ENCODE assay signal across 11 cellular contexts in genomic region chr21:45365608-45366241, GRCh38. TPM values are rescaled to one million over a fixed set of nuclear protein-coding genes. Genes with fewer than 3 reads are reported as not detected.
DNase-seq lines count a peak whose midpoint lies in the region; ATAC-seq, FAIRE-seq and TF ChIP-seq lines count a peak whose summit lies in the region.
"Had no signal": no experiment of that assay in that cellular context is flagged by ENCODE, and none has a peak within 500 bp of the region (broad histone marks: within the 10 kb centered on the region; RNA-seq: fewer than 3 reads in every experiment).

No MANE protein-coding gene starts in this region.

- WGBS in right cardiac atrium: 87% methylated on average over 26 of the region's 26 CpGs
- WGBS in stomach, 5 donors: 83 to 89% (median 87%) methylated on average over 22 to 26 of the region's 26 CpGs

- H3K36me3 Mint-ChIP-seq in WTC11 (no peaks in the 10 kb centered on the region), T-cell (no peaks in the 10 kb centered on the region)
- no peaks in the 10 kb centered on the region for H3K36me3 Mint-ChIP-seq in activated naive CD8-positive, alpha-beta T cell treated with anti-CD3 and anti-CD28 coated beads, Interleukin-2, amount 50 U/mL, for 24 hours (ENCODE audit: low read depth)
- H3K36me3 Mint-ChIP-seq: naive thymus-derived CD8-positive, alpha-beta T cell had no signal

- intact Hi-C loops in right cardiac atrium (cut with DNase I) (no loop called here), stomach (cut with DNase I; ENCODE audit: low total_unique reads) (no loop called here)

- H3K4me1 ChIP-seq in right cardiac atrium (ENCODE audit: control insufficient read depth, insufficient read depth, low read length) (peaks cover 9% of the 10 kb centered on the region), stomach (peaks cover 26 to 40% (median 27%) of the 10 kb centered on the region in 4 donors), MM.1S (ENCODE audit: low read length) (no peaks in the 10 kb centered on the region)

- TF ChIP-seq EP300 in stomach (IDR thresholded peaks at IDR 0.05): no peak

- H3K9me3 Mint-ChIP-seq in WTC11 (no peaks in the 10 kb centered on the region), T-cell (no peaks in the 10 kb centered on the region)
- H3K9me3 Mint-ChIP-seq in activated naive CD8-positive, alpha-beta T cell treated with anti-CD3 and anti-CD28 coated beads, Interleukin-2, amount 50 U/mL, for 24 hours: no peaks in the 10 kb centered on the region
- H3K9me3 Mint-ChIP-seq: activated T-cell treated with anti-CD3 and anti-CD28 coated beads, Interleukin-2, amount 50 U/mL, for 4 hours; naive thymus-derived CD8-positive, alpha-beta T cell had no signal

- no peaks in the 10 kb centered on the region; the same call in 1 of the 2 replicates for H3K27me3 Mint-ChIP-seq in WTC11 (ENCODE audit: low read depth)
- peaks cover 0 to 17% of the 10 kb centered on the region in 2 donors for H3K27me3 Mint-ChIP-seq in T-cell
- peaks cover 13% of the 10 kb centered on the region for H3K27me3 Mint-ChIP-seq in activated naive CD8-positive, alpha-beta T cell treated with anti-CD3 and anti-CD28 coated beads, Interleukin-2, amount 50 U/mL, for 24 hours

- H3K9me3 ChIP-seq in right cardiac atrium (ENCODE audit: control insufficient read depth, low read length) (no peaks in the 10 kb centered on the region), stomach (no peaks in the 10 kb centered on the region), MM.1S (replicated peaks; ENCODE audit: insufficient read depth, low read length) (no peaks in the 10 kb centered on the region)

- H3K9ac ChIP-seq in MM.1S (ENCODE audit: low read length): no peak overlapping the region

- no peaks in the 10 kb centered on the region for H3K9me2 ChIP-seq in MM.1S (replicated peaks; ENCODE audit: insufficient read depth, low read length)

- H3K79me2 ChIP-seq in MM.1S (ENCODE audit: low read length): no peaks in the 10 kb centered on the region

- no peak overlapping the region for H3K4me2 ChIP-seq in MM.1S (ENCODE audit: low read depth, low read length)

- CTCF ChIA-PET in WTC11 (lab: Charles Lee) (interaction anchor here (1.3 kb wide), 1 partner anchor 57 kb away, joined by 3 read pairs; no protein-coding TSS in a partner anchor), T-cell (lab: Charles Lee) (no interaction called here)

- no peaks in the 10 kb centered on the region for H4K20me1 ChIP-seq in MM.1S (ENCODE audit: insufficient read depth, low read length)

- no peaks in the 10 kb centered on the region for H3F3A ChIP-seq in MM.1S (ENCODE audit: insufficient read depth, low read length)

- H3K4me1 Mint-ChIP-seq in WTC11 (peaks cover 47% of the 10 kb centered on the region), T-cell (peaks cover 13 to 28% (median 21%) of the 10 kb centered on the region in 3 donors)
- peaks cover 23% of the 10 kb centered on the region for H3K4me1 Mint-ChIP-seq in activated naive CD8-positive, alpha-beta T cell treated with anti-CD3 and anti-CD28 coated beads, Interleukin-2, amount 50 U/mL, for 24 hours

- ATAC-seq in WTC11 (peak; percentile 36), right cardiac atrium (no peak), T-cell (replicated peaks in 1 of 4) (no peak)
- ATAC-seq in activated naive CD8-positive, alpha-beta T cell treated with anti-CD3 and anti-CD28 coated beads, Interleukin-2, amount 50 U/mL, for 24 hours: no peak
- ATAC-seq: activated T-cell treated with anti-CD3 and anti-CD28 coated beads, Interleukin-2, amount 50 U/mL, for 4 hours; naive thymus-derived CD8-positive, alpha-beta T cell had no signal

- TF ChIP-seq POLR2A in H54 (IDR thresholded peaks at IDR 0.05; ENCODE audit: low read depth, low read length) (peak; percentile 25; the same call in 1 of the 2 replicates), stomach (IDR thresholded peaks at IDR 0.05) (no peak)

- H3K36me3 ChIP-seq in stomach (no peaks in the 10 kb centered on the region), MM.1S (replicated peaks; ENCODE audit: insufficient read depth, low read length) (no peaks in the 10 kb centered on the region)

- POLR2A ChIA-PET in WTC11 (lab: Charles Lee) (no interaction called here), T-cell (lab: Charles Lee) (no interaction called here)

- H3K27ac Mint-ChIP-seq in WTC11 (peak overlapping the region; percentile 80), T-cell (no peak overlapping the region)
- H3K27ac Mint-ChIP-seq in activated naive CD8-positive, alpha-beta T cell treated with anti-CD3 and anti-CD28 coated beads, Interleukin-2, amount 50 U/mL, for 24 hours: no peak overlapping the region

- H3K27me3 ChIP-seq in right cardiac atrium (ENCODE audit: control insufficient read depth, insufficient read depth) (no peaks in the 10 kb centered on the region), stomach (no peaks in the 10 kb centered on the region), MM.1S (replicated peaks; ENCODE audit: insufficient read depth, low read length) (peaks cover 100% of the 10 kb centered on the region)

- H3K4me3 Mint-ChIP-seq in WTC11: no peak overlapping the region
- no peak overlapping the region for H3K4me3 Mint-ChIP-seq in T-cell
- H3K4me3 Mint-ChIP-seq in activated naive CD8-positive, alpha-beta T cell treated with anti-CD3 and anti-CD28 coated beads, Interleukin-2, amount 50 U/mL, for 24 hours: no peak overlapping the region
- H3K4me3 Mint-ChIP-seq: activated T-cell treated with anti-CD3 and anti-CD28 coated beads, Interleukin-2, amount 50 U/mL, for 4 hours; naive thymus-derived CD8-positive, alpha-beta T cell had no signal

- peak overlapping the region; percentile 94 for H3K27ac ChIP-seq in right cardiac atrium (ENCODE audit: low read length)
- peak overlapping the region in 4 of 5 donors; percentile 91 to 96 (median 92) for H3K27ac ChIP-seq in stomach
- no peak overlapping the region for H3K27ac ChIP-seq in MM.1S (ENCODE audit: low read length)

- FAIRE-seq in H54 (lab: Jason Lieb, UNC): no peak

- DNase-seq in H54 (ENCODE audit: insufficient read length, low spot score): peak; percentile 89
- peak; percentile 61 for DNase-seq in WTC11 (ENCODE audit: low spot score)
- DNase-seq in right cardiac atrium: peak; percentile 17 to 57 (median 43)
- DNase-seq in stomach: no peak
- DNase-seq in T-cell: no peak
- DNase-seq in MM.1S: no peak
- DNase-seq in stimulated activated CD4-positive, alpha-beta T cell treated with anti-CD3 and anti-CD28 coated beads, Interleukin-12 subunit alpha, Interleukin-12 subunit beta, amount 100 ng/mL, for 4 hours: no peak
- no peak for DNase-seq in activated naive CD8-positive, alpha-beta T cell treated with anti-CD3 and anti-CD28 coated beads, Interleukin-2, amount 50 U/mL, for 24 hours
- DNase-seq: activated T-cell treated with anti-CD3 and anti-CD28 coated beads, Interleukin-2, amount 50 U/mL, for 4 hours; NCI-H1105 treated with DMSO at 0.1 percent for 48 hours had no signal

- no peak overlapping the region for H2AFZ ChIP-seq in MM.1S (ENCODE audit: low read length)

- TF ChIP-seq CTCF in WTC11 (IDR thresholded peaks at IDR 0.05) (no peak), stomach (IDR thresholded peaks at IDR 0.05) (no peak), MM.1S (IDR thresholded peaks at IDR 0.05; ENCODE audit: low read length) (no peak)

- H3K4me3 ChIP-seq in right cardiac atrium (ENCODE audit: low read length) (no peak overlapping the region), stomach (no peak overlapping the region), MM.1S (ENCODE audit: low read length) (no peak overlapping the region)

TF ChIP-seq in WTC11, 78 proteins besides CTCF, POLR2A, EP300 and RAD21:
- 0 out of 2 replicates have a peak, but pooled peaks have one; percentile 64 for TF ChIP-seq TEAD1 (CRISPR knock-in tag; IDR thresholded peaks at IDR 0.05)
- TF ChIP-seq ZNF416 (CRISPR knock-in tag; IDR thresholded peaks at IDR 0.05): no peak
- TF ChIP-seq TEAD4 (CRISPR knock-in tag; IDR thresholded peaks at IDR 0.05): peak; percentile 74; the same call in 1 of the 2 replicates

RNA-seq across cellular contexts. Expression of gene COL18A1, which starts 39.2 kb away (rescaled TPM):
- 231 to 241 TPM (median 231 TPM) in 3 replicates for total RNA-seq in WTC11 (2021)
- total RNA-seq in right cardiac atrium: 100 to 1,000 TPM in 1 of 4 donors, 10 to 100 TPM in 3; 63.5 to 134 (median 84.6) TPM
- 52.3 TPM for polyA plus RNA-seq in right cardiac atrium
- 100 to 1,000 TPM in 1 of 5 donors, 10 to 100 TPM in 4; 19.8 to 212 (median 34.9) TPM for total RNA-seq in stomach
- 10 to 100 TPM; 20.0 to 34.3 (median 20.7) TPM for polyA plus RNA-seq in stomach
- 10 to 100 TPM in 3 of 5 donors, 1 to 10 TPM in 2; 7.2 to 53.8 (median 10.5) TPM for total RNA-seq in T-cell

Comparison
In these comparisons a context has a peak if more than half of its experiments do, and no peak if none do; other contexts are left out.
1. DNase-seq: peak in H54 (single experiment), WTC11 (single experiment) and right cardiac atrium (3 of 3); none in stomach (single experiment), T-cell (0 of 34), MM.1S (single experiment), stimulated activated CD4-positive, alpha-beta T cell treated with anti-CD3 and anti-CD28 coated beads, Interleukin-12 subunit alpha, Interleukin-12 subunit beta, amount 100 ng/mL, for 4 hours (single experiment) and activated naive CD8-positive, alpha-beta T cell treated with anti-CD3 and anti-CD28 coated beads, Interleukin-2, amount 50 U/mL, for 24 hours (single experiment).